ENCODE assay signal across 19 cellular contexts in the genomic region with DNA sequence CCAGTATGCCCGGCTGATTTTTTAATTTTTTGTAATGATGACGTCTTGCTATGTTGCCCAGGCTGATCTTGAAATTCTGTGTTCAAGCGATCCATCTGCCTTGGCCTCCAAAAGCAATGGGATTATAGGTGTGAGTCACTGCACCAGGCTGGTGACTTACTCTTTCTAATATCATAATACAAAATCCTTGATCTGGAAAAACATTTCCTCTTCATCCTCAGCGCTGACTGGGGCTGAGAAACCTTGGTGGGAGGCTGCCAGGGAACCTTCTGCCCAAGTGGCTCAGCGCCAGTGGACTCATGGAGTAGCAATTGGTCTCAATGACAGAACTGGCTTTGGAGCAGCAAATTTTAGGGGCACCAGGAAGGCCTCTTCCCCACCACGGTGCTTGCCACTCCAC. TPM values are rescaled to one million over a fixed set of nuclear protein-coding genes. Genes with fewer than 3 reads are reported as not detected.
DNase-seq lines count a peak whose midpoint lies in the region; FAIRE-seq and TF ChIP-seq lines count a peak whose summit lies in the region.
"Had no signal": no experiment of that assay in that cellular context is flagged by ENCODE, and none has a peak within 500 bp of the region (broad histone marks: within the 10 kb centered on the region; RNA-seq: fewer than 3 reads in every experiment).

No MANE protein-coding gene starts in this region.

- peak overlapping the region in 3 of 4 donors; percentile 17 to 38 (median 19) for H3K27ac ChIP-seq in esophagus squamous epithelium
- H3K27ac ChIP-seq in small intestine (ENCODE audit: low read depth in 1 of 2, low read length in 1 of 2) = no peak overlapping the region
- H3K27ac ChIP-seq: 22Rv1, BLaER1, GM23248 had no signal

- H3K4me3 Mint-ChIP-seq in osteocyte (ENCODE audit: unreplicated experiment) = no peak overlapping the region
- H3K4me3 Mint-ChIP-seq: IgD-negative memory B cell had no signal

- DNase-seq in DMS 273 (lab: John Stamatoyannopoulos, UW; ENCODE audit: unreplicated experiment) = peak; percentile 34
- DNase-seq in DMS 273 treated with DMSO at 0.1 percent for 48 hours (lab: John Stamatoyannopoulos, UW) = no peak
- DNase-seq in ACHN = peak; percentile 37
- DNase-seq in RCC 7860 (ENCODE audit: low spot score) = peak; percentile 68
- DNase-seq in esophagus squamous epithelium (lab: John Stamatoyannopoulos, UW) = no peak
- DNase-seq in osteocyte (ENCODE audit: extremely low spot score, unreplicated experiment) = no peak
- DNase-seq in small intestine = no peak
- no peak for DNase-seq in NCI-H2227 (lab: John Stamatoyannopoulos, UW; ENCODE audit: unreplicated experiment)
- DNase-seq: DMS53, GM23248, NCI-H1048, NCI-H226, NCI-H526 treated with DMSO at 0.1 percent for 48 hours, Right ventricle myocardium superior had no signal

- H3K36me3 Mint-ChIP-seq in osteocyte (ENCODE audit: unreplicated experiment) = no peaks in the 10 kb centered on the region
- H3K36me3 Mint-ChIP-seq: IgD-negative memory B cell had no signal

- H3K27me3 ChIP-seq in esophagus squamous epithelium (peaks cover 0 to 6% (median 0%) of the 10 kb centered on the region in 4 donors), small intestine (ENCODE audit: control insufficient read depth in 2 of 2, insufficient read depth in 2 of 2, low read length in 2 of 2) (no peaks in the 10 kb centered on the region)
- H3K27me3 ChIP-seq: BLaER1 had no signal

- H3K36me3 ChIP-seq in esophagus squamous epithelium (no peaks in the 10 kb centered on the region), small intestine (ENCODE audit: control insufficient read depth in 2 of 2, insufficient read depth in 2 of 2, low read length in 2 of 2) (no peaks in the 10 kb centered on the region)
- H3K36me3 ChIP-seq: BLaER1 had no signal

- H3K4me3 ChIP-seq in esophagus squamous epithelium (no peak overlapping the region), small intestine (ENCODE audit: low read depth in 1 of 2, low read length in 2 of 2) (no peak overlapping the region)
- H3K4me3 ChIP-seq: BLaER1, GM23248 had no signal

- H3K4me1 ChIP-seq in esophagus squamous epithelium (peaks cover 7 to 29% (median 12%) of the 10 kb centered on the region in 3 donors), small intestine (ENCODE audit: control insufficient read depth in 2 of 2, insufficient read depth in 1 of 2, low read depth in 1 of 2, low read length in 1 of 2) (no peaks in the 10 kb centered on the region)

- TF ChIP-seq CTCF in esophagus squamous epithelium (IDR thresholded peaks at IDR 0.05) (no peak), osteocyte (IDR thresholded peaks at IDR 0.05) (no peak)

- peak; percentile 83 for FAIRE-seq in RCC 7860 (lab: Jason Lieb, UNC)
- no peak for FAIRE-seq in small intestine (lab: Jason Lieb, UNC)
- FAIRE-seq: GM12891, GM19239 had no signal

- TF ChIP-seq POLR2A in esophagus squamous epithelium (IDR thresholded peaks at IDR 0.05) = no peak

- in situ Hi-C loops in ACHN (cut with HindIII; ENCODE audit: low pct_ligation_motif_present, low pct_unique_long_range_greater_than_20kb, low sequenced_read_pairs) = no loop called here

- H3K27ac Mint-ChIP-seq in osteocyte (ENCODE audit: unreplicated experiment) = no peak overlapping the region
- H3K27ac Mint-ChIP-seq: IgD-negative memory B cell had no signal

- no peaks in the 10 kb centered on the region for H3K9me3 Mint-ChIP-seq in osteocyte (ENCODE audit: unreplicated experiment)
- H3K9me3 Mint-ChIP-seq: IgD-negative memory B cell had no signal

- intact Hi-C loops in esophagus squamous epithelium (cut with DNase I) = no loop called here

- 46 to 49% methylated on average over 6 of the region's 6 CpGs for WGBS in esophagus squamous epithelium, 2 donors
- WGBS in small intestine, 3 donors = 88 to 92% (median 92%) methylated on average over 6 of the region's 6 CpGs

- H3K9me3 ChIP-seq in esophagus squamous epithelium (no peaks in the 10 kb centered on the region), small intestine (ENCODE audit: control insufficient read depth, low read depth) (no peaks in the 10 kb centered on the region)
- H3K9me3 ChIP-seq: BLaER1 had no signal

- peaks cover 14% of the 10 kb centered on the region for H3K27me3 Mint-ChIP-seq in osteocyte (ENCODE audit: unreplicated experiment)
- H3K27me3 Mint-ChIP-seq: IgD-negative memory B cell had no signal

- no peaks in the 10 kb centered on the region for H3K4me1 Mint-ChIP-seq in osteocyte (ENCODE audit: unreplicated experiment)

RNA-seq across cellular contexts. Expression of a gene that starts 17.5 kb away (rescaled TPM):
- total RNA-seq in esophagus squamous epithelium = 10 to 100 TPM; 12.8 to 52.0 (median 20.5) TPM
- total RNA-seq in osteocyte = 2.0 and 2.2 TPM in 2 replicates
- polyA plus RNA-seq in small intestine = 1 to 10 TPM in 2 of 3 donors, under 1 TPM in 1; 0.67 to 8.8 (median 4.6) TPM

Comparison
In these comparisons a context has a peak if more than half of its experiments do, and no peak if none do; other contexts are left out.
1. DNase-seq: peak in DMS 273 (single experiment), ACHN (single experiment) and RCC 7860 (single experiment); none in DMS 273 treated with DMSO at 0.1 percent for 48 hours (single experiment), esophagus squamous epithelium (single experiment), osteocyte (single experiment), small intestine (single experiment) and NCI-H2227 (single experiment).
2. H3K27ac ChIP-seq: peak in esophagus squamous epithelium (3 of 4); none in small intestine (0 of 2).